Comparison of ENCODE assay signal across 1 cellular context in genomic region chr13:84431646-84432045, GRCh38.
TF ChIP-seq lines count a peak whose summit lies in the region.

No MANE protein-coding gene starts in this region.

TF ChIP-seq in IMR-90, 13 proteins besides CTCF, POLR2A, EP300 and RAD21 (continued from another document):
- no peak for TF ChIP-seq USF2 (IDR thresholded peaks at IDR 0.05; ENCODE audit: low read depth, low read length)
- TF ChIP-seq FOS (IDR thresholded peaks at IDR 0.05; ENCODE audit: low read depth, low read length) = no peak
- TF ChIP-seq RFX5 (IDR thresholded peaks at IDR 0.05; ENCODE audit: low read depth, low read length) = no peak
- no peak for TF ChIP-seq NFE2L2 (IDR thresholded peaks at IDR 0.05; ENCODE audit: low read depth, low read length)
- no peak for TF ChIP-seq CHD1 (IDR thresholded peaks at IDR 0.05; ENCODE audit: low read depth, low read length)
- no peak for TF ChIP-seq CEBPB (IDR thresholded peaks at IDR 0.05; ENCODE audit: low read depth, low read length)
- TF ChIP-seq MAFK (IDR thresholded peaks at IDR 0.05; ENCODE audit: low read depth, low read length) = no peak
- no peak for TF ChIP-seq MXI1 (IDR thresholded peaks at IDR 0.05; ENCODE audit: borderline replicate concordance, low read depth, low read length)
- no peak for TF ChIP-seq BHLHE40 (IDR thresholded peaks at IDR 0.05; ENCODE audit: low read depth, low read length)
- TF ChIP-seq ELK1 (IDR thresholded peaks at IDR 0.05; ENCODE audit: borderline replicate concordance, low read depth, low read length) = no peak
